ENCODE assay signal across 16 cellular contexts in genomic region chr6:169165031-169165430, GRCh38.
DNase-seq lines count a peak whose midpoint lies in the region; ATAC-seq, FAIRE-seq and TF ChIP-seq lines count a peak whose summit lies in the region.
"Had no signal": no experiment of that assay in that cellular context is flagged by ENCODE, and none has a peak within 500 bp of the region (broad histone marks: within the 10 kb centered on the region; RNA-seq: fewer than 3 reads in every experiment).

No MANE protein-coding gene starts in this region.

- H3K27me3 ChIP-seq in astrocyte (ENCODE audit: insufficient read depth, low read length) (no peaks in the 10 kb centered on the region), endodermal cell (ENCODE audit: control insufficient read depth, insufficient read depth, low read length, poor library complexity, severe bottlenecking) (no peaks in the 10 kb centered on the region), PC-3 (ENCODE audit: low read length) (no peaks in the 10 kb centered on the region)

- H3K4me1 Mint-ChIP-seq in activated CD8-positive, alpha-beta memory T cell treated with anti-CD3 and anti-CD28 coated beads, Interleukin-2, amount 10 ng/mL, durations not matched to agents 7 days and 5 days = no peaks in the 10 kb centered on the region
- H3K4me1 Mint-ChIP-seq in astrocyte (ENCODE audit: low read depth, unreplicated experiment) (peaks cover 36% of the 10 kb centered on the region), osteocyte (ENCODE audit: unreplicated experiment) (peaks cover 61% of the 10 kb centered on the region), endodermal cell (no peaks in the 10 kb centered on the region)

- H3K4me2 ChIP-seq in astrocyte (ENCODE audit: low read length) = no peak overlapping the region
- H3K4me2 ChIP-seq in PC-3 (ENCODE audit: low read length) = no peak overlapping the region

- H2AFZ ChIP-seq in astrocyte (ENCODE audit: low read depth, low read length) = no peak overlapping the region
- H2AFZ ChIP-seq in PC-3 (ENCODE audit: low read length) = no peak overlapping the region

- POLR2A ChIA-PET in PC-3 (lab: Charles Lee; ENCODE audit: unreplicated experiment) = no interaction called here

- peak; percentile 21 for DNase-seq in activated CD8-positive, alpha-beta memory T cell treated with anti-CD3 and anti-CD28 coated beads, Interleukin-2, amount 10 ng/mL, durations not matched to agents 7 days and 5 days
- DNase-seq in activated CD8-positive, alpha-beta memory T cell treated with anti-CD3 and anti-CD28 coated beads, Interleukin-2, amount 50 U/mL, for 48 hours = no peak
- DNase-seq in astrocyte (ENCODE audit: low read depth) = no peak
- DNase-seq in osteocyte (ENCODE audit: extremely low spot score, unreplicated experiment) = peak; percentile 49
- DNase-seq in endodermal cell = no peak
- no peak for DNase-seq in hypothalamus (lab: John Stamatoyannopoulos, UW)
- DNase-seq in PC-3 = no peak
- DNase-seq: Caco-2, H7, MV-4-11, NCI-H187 had no signal

- no peaks in the 10 kb centered on the region for H3K9me3 ChIP-seq in astrocyte (ENCODE audit: insufficient read depth, low read depth, low read length)
- no peaks in the 10 kb centered on the region for H3K9me3 ChIP-seq in endodermal cell (ENCODE audit: control insufficient read depth, low read length)
- H3K9me3 ChIP-seq in PC-3 (ENCODE audit: low read length) = no peaks in the 10 kb centered on the region
- H3K9me3 ChIP-seq: Caco-2 had no signal

- BruUV-seq in PC-3 (replicated peaks; lab: Mats Ljungman, UMichigan) = no TSS peak

- H3K9me2 ChIP-seq in PC-3 (replicated peaks; ENCODE audit: low read length) = no peaks in the 10 kb centered on the region

- H3K36me3 ChIP-seq in astrocyte (ENCODE audit: insufficient read depth, low read length) = no peaks in the 10 kb centered on the region
- no peaks in the 10 kb centered on the region for H3K36me3 ChIP-seq in endodermal cell (ENCODE audit: control insufficient read depth, insufficient read depth, low read length)
- no peaks in the 10 kb centered on the region for H3K36me3 ChIP-seq in PC-3 (ENCODE audit: low read depth, low read length)

- H3K4me3 Mint-ChIP-seq in activated CD8-positive, alpha-beta memory T cell treated with anti-CD3 and anti-CD28 coated beads, Interleukin-2, amount 10 ng/mL, durations not matched to agents 7 days and 5 days = no peak overlapping the region
- no peak overlapping the region for H3K4me3 Mint-ChIP-seq in astrocyte (ENCODE audit: unreplicated experiment)
- no peak overlapping the region for H3K4me3 Mint-ChIP-seq in osteocyte (ENCODE audit: unreplicated experiment)
- H3K4me3 Mint-ChIP-seq in endodermal cell = no peak overlapping the region

- ATAC-seq in activated CD8-positive, alpha-beta memory T cell treated with anti-CD3 and anti-CD28 coated beads, Interleukin-2, amount 10 ng/mL, durations not matched to agents 7 days and 5 days = no peak
- ATAC-seq in HG03439 (IDR thresholded peaks at IDR 0.05; ENCODE audit: unreplicated experiment) (no peak), PC-3 (no peak)
- ATAC-seq: GM12878, Right ventricle myocardium inferior had no signal

- CTCF ChIA-PET in activated CD8-positive, alpha-beta memory T cell treated with anti-CD3 and anti-CD28 coated beads, Interleukin-2, amount 10 ng/mL, durations not matched to agents 7 days and 5 days (lab: Charles Lee) = no interaction called here
- CTCF ChIA-PET in PC-3 (lab: Charles Lee) = no interaction called here

- H3K9ac ChIP-seq in astrocyte (ENCODE audit: low read length) (peak overlapping the region; percentile 38), endodermal cell (ENCODE audit: extremely low read depth, low read length, poor library complexity, severe bottlenecking) (no peak overlapping the region), PC-3 (ENCODE audit: low read length) (no peak overlapping the region)

- no peak for FAIRE-seq in astrocyte (lab: Jason Lieb, UNC)
- FAIRE-seq: GM12878, GM18507 had no signal

- no peaks in the 10 kb centered on the region for H3K27me3 Mint-ChIP-seq in activated CD8-positive, alpha-beta memory T cell treated with anti-CD3 and anti-CD28 coated beads, Interleukin-2, amount 10 ng/mL, durations not matched to agents 7 days and 5 days
- H3K27me3 Mint-ChIP-seq in astrocyte (ENCODE audit: low read depth, unreplicated experiment) (no peaks in the 10 kb centered on the region), osteocyte (ENCODE audit: unreplicated experiment) (no peaks in the 10 kb centered on the region), endodermal cell (ENCODE audit: insufficient read depth) (peaks cover 3% of the 10 kb centered on the region)

- H3K79me2 ChIP-seq in astrocyte (ENCODE audit: insufficient read depth, low read length) (no peaks in the 10 kb centered on the region), PC-3 (ENCODE audit: low read length) (no peaks in the 10 kb centered on the region)

- H3K9me3 Mint-ChIP-seq in activated CD8-positive, alpha-beta memory T cell treated with anti-CD3 and anti-CD28 coated beads, Interleukin-2, amount 10 ng/mL, durations not matched to agents 7 days and 5 days (ENCODE audit: low read depth) = no peaks in the 10 kb centered on the region
- no peaks in the 10 kb centered on the region for H3K9me3 Mint-ChIP-seq in astrocyte (ENCODE audit: unreplicated experiment)
- no peaks in the 10 kb centered on the region for H3K9me3 Mint-ChIP-seq in osteocyte (ENCODE audit: unreplicated experiment)
- H3K9me3 Mint-ChIP-seq in endodermal cell = peaks cover 16% of the 10 kb centered on the region

- H3K27ac ChIP-seq in astrocyte (ENCODE audit: low read depth, low read length) = peak overlapping the region; percentile 27
- H3K27ac ChIP-seq in endodermal cell (ENCODE audit: low read depth, low read length) = no peak overlapping the region
- H3K27ac ChIP-seq in PC-3 (ENCODE audit: low read length) = no peak overlapping the region
- H3K27ac ChIP-seq: C4-2B had no signal

- peaks cover 43% of the 10 kb centered on the region for H3K4me1 ChIP-seq in astrocyte (ENCODE audit: insufficient read depth, low read length)
- no peaks in the 10 kb centered on the region for H3K4me1 ChIP-seq in endodermal cell (ENCODE audit: control insufficient read depth, insufficient read depth, low read length)
- H3K4me1 ChIP-seq in PC-3 (ENCODE audit: insufficient read depth, low read length) = peaks cover 11% of the 10 kb centered on the region; the same call in 1 of the 2 replicates
- H3K4me1 ChIP-seq: Caco-2 had no signal

- no peak overlapping the region for H3K27ac Mint-ChIP-seq in activated CD8-positive, alpha-beta memory T cell treated with anti-CD3 and anti-CD28 coated beads, Interleukin-2, amount 10 ng/mL, durations not matched to agents 7 days and 5 days
- H3K27ac Mint-ChIP-seq in astrocyte (ENCODE audit: unreplicated experiment) (no peak overlapping the region), osteocyte (ENCODE audit: unreplicated experiment) (peak overlapping the region; percentile 88), endodermal cell (no peak overlapping the region)

- no peaks in the 10 kb centered on the region for H3K36me3 Mint-ChIP-seq in activated CD8-positive, alpha-beta memory T cell treated with anti-CD3 and anti-CD28 coated beads, Interleukin-2, amount 10 ng/mL, durations not matched to agents 7 days and 5 days
- H3K36me3 Mint-ChIP-seq in astrocyte (ENCODE audit: low read depth, unreplicated experiment) = peaks cover 9% of the 10 kb centered on the region
- H3K36me3 Mint-ChIP-seq in osteocyte (ENCODE audit: unreplicated experiment) = peaks cover 19% of the 10 kb centered on the region
- no peaks in the 10 kb centered on the region for H3K36me3 Mint-ChIP-seq in endodermal cell (ENCODE audit: low read depth)

- intact Hi-C loops in PC-3 (cut with micrococcal nuclease) = no loop called here

- 86% methylated on average over 4 of the region's 4 CpGs; no CpG with 5 or more reads in 1 of the 2 experiments for WGBS in endodermal cell (ENCODE audit: insufficient coverage in 1 of 2, insufficient read length in 1 of 2), 2 experiments

- no peak overlapping the region for H3K4me3 ChIP-seq in astrocyte (ENCODE audit: insufficient read depth, low read depth, low read length)
- H3K4me3 ChIP-seq in endodermal cell (ENCODE audit: low read length) = no peak overlapping the region
- no peak overlapping the region for H3K4me3 ChIP-seq in PC-3 (ENCODE audit: low read length)
- H3K4me3 ChIP-seq: GM12878 had no signal

- H4K20me1 ChIP-seq in astrocyte (ENCODE audit: insufficient read depth, low read length) = no peaks in the 10 kb centered on the region
- H4K20me1 ChIP-seq in PC-3 (ENCODE audit: low read length) = no peaks in the 10 kb centered on the region

- no peaks in the 10 kb centered on the region for H3F3A ChIP-seq in PC-3 (ENCODE audit: low read length, unreplicated experiment)

- TF ChIP-seq CTCF in astrocyte (IDR thresholded peaks at IDR 0.05; ENCODE audit: insufficient read depth, low read depth, low read length) (no peak), osteocyte (IDR thresholded peaks at IDR 0.05) (no peak), endodermal cell (conservative IDR thresholded peaks at IDR 0.05) (no peak), PC-3 (conservative IDR thresholded peaks at IDR 0.05; ENCODE audit: low read depth, low read length) (no peak)

Comparison
In these comparisons a context has a peak if more than half of its experiments do, and no peak if none do; other contexts are left out.
1. DNase-seq: peak in activated CD8-positive, alpha-beta memory T cell treated with anti-CD3 and anti-CD28 coated beads, Interleukin-2, amount 10 ng/mL, durations not matched to agents 7 days and 5 days (single experiment) and osteocyte (single experiment); none in activated CD8-positive, alpha-beta memory T cell treated with anti-CD3 and anti-CD28 coated beads, Interleukin-2, amount 50 U/mL, for 48 hours (single experiment), astrocyte (single experiment), endodermal cell (single experiment), hypothalamus (0 of 51) and PC-3 (single experiment).